ENCODE assay signal across 1 cellular context in the genomic region with DNA sequence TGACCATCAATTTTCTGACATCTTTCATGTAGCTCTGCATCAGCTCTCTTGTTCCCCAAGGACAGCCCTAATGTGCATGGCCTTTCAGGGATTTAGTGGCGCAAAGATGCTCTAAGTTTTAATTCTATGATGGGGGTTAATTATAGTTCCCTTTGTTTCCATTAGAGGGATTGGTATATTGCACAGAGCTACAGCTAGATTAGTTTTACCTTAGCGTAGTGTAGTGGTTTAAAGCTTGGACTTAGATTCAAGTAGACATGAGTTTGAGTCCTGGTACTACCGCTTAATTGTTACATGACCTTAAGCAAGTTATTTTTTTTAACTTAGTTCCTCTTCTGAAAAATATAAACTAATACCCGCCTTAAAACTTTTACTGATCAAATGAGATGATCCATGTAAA.
TF ChIP-seq lines count a peak whose summit lies in the region.

No MANE protein-coding gene starts in this region.

TF ChIP-seq in H1, 55 proteins besides CTCF, POLR2A, EP300 and RAD21 (continued from another document):
- TF ChIP-seq RNF2 (IDR thresholded peaks at IDR 0.05; ENCODE audit: borderline replicate concordance, low read depth, low read length, missing control alignments, poor library complexity, severe bottlenecking) (no peak), TBP (IDR thresholded peaks at IDR 0.05; ENCODE audit: low read depth, low read length) (peak; percentile 78), KDM1A (IDR thresholded peaks at IDR 0.05; ENCODE audit: borderline replicate concordance, low read length) (no peak)
- TF ChIP-seq, protein P1, sequence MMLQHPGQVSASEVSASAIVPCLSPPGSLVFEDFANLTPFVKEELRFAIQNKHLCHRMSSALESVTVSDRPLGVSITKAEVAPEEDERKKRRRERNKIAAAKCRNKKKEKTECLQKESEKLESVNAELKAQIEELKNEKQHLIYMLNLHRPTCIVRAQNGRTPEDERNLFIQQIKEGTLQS (IDR thresholded peaks at IDR 0.05; ENCODE audit: insufficient read depth, low read depth, low read length), result no peak
